ENCODE assay signal across 11 cellular contexts in genomic region chr3:59374091-59374490, GRCh38.
"Had no signal": no experiment of that assay in that cellular context is flagged by ENCODE, and none has a peak within 500 bp of the region (broad histone marks: within the 10 kb centered on the region; RNA-seq: fewer than 3 reads in every experiment).

No MANE protein-coding gene starts in this region.

- H3K27ac ChIP-seq: HL-60, KMS-11 had no signal

- H3K27ac Mint-ChIP-seq: GM23338, H9, HFFc6 had no signal

- H3K4me2 ChIP-seq: GM23338, KMS-11 had no signal

- H3K9me3 Mint-ChIP-seq: GM23338, H9, IgD-negative memory B cell had no signal

- H2AFZ ChIP-seq: GM23338 had no signal

- H3K9ac ChIP-seq: KMS-11 had no signal

- FAIRE-seq: H1, H54, HepG2 had no signal

- H3K4me3 ChIP-seq: GM23338 had no signal

- ATAC-seq: GM23338, HCT116, HepG2 had no signal

- H3K27me3 Mint-ChIP-seq: IgD-negative memory B cell had no signal

- DNase-seq: H9, HFFc6, KBM-7 had no signal

- H3K4me3 Mint-ChIP-seq: GM23338, H9, HFFc6 had no signal
